In genomic region chr14:101707285-101707842, GRCh38 we compare ENCODE assay signal across 8 cellular contexts. TPM values are rescaled to one million over a fixed set of nuclear protein-coding genes. Genes with fewer than 3 reads are reported as not detected.
A peak's percentile ranks its signal among the peaks of the same experiment; 100 is the strongest.
DNase-seq lines count a peak whose midpoint lies in the region; ATAC-seq and TF ChIP-seq lines count a peak whose summit lies in the region.

No MANE protein-coding gene starts in this region.

- no peaks in the 10 kb centered on the region for H3K36me3 ChIP-seq in SK-N-MC (ENCODE audit: insufficient read depth, low read length)

- H3K4me3 Mint-ChIP-seq in activated naive CD8-positive, alpha-beta T cell: peak overlapping the region; percentile 56
- H3K4me3 Mint-ChIP-seq in progenitor cell of endocrine pancreas (ENCODE audit: low read depth): no peak overlapping the region

- DNase-seq in AG09309 (ENCODE audit: low read depth) (peak; percentile 65), NCI-H128 (lab: John Stamatoyannopoulos, UW; ENCODE audit: unreplicated experiment) (peak; percentile 80), SK-N-MC (ENCODE audit: low read depth, low spot score) (peak; percentile 80), head of caudate nucleus (peak in 30 of 42 donors; percentile 21 to 81 (median 54)), progenitor cell of endocrine pancreas (ENCODE audit: low spot score, unreplicated experiment) (peak; percentile 37)

- ATAC-seq in GM19395 (IDR thresholded peaks at IDR 0.05; ENCODE audit: unreplicated experiment) (peak; percentile 52), GM18867 (IDR thresholded peaks at IDR 0.05; ENCODE audit: unreplicated experiment) (no peak)

- no peaks in the 10 kb centered on the region for H3K9me3 Mint-ChIP-seq in activated naive CD8-positive, alpha-beta T cell (ENCODE audit: low read depth)
- no peaks in the 10 kb centered on the region for H3K9me3 Mint-ChIP-seq in progenitor cell of endocrine pancreas (ENCODE audit: low read depth)

- no peaks in the 10 kb centered on the region for H3K9me3 ChIP-seq in SK-N-MC (ENCODE audit: low read depth, low read length)

- H3K4me3 ChIP-seq in AG09309 (ENCODE audit: control insufficient read depth, low read depth, low read length) (no peak overlapping the region), SK-N-MC (no peak overlapping the region)

- TF ChIP-seq CTCF in AG09309 (IDR thresholded peaks at IDR 0.05; ENCODE audit: control insufficient read depth, insufficient read depth, low read depth, low read length, missing control alignments): peak; percentile 65
- TF ChIP-seq CTCF in progenitor cell of endocrine pancreas (IDR thresholded peaks at IDR 0.05; ENCODE audit: unreplicated experiment): peak; percentile 84

- H3K36me3 Mint-ChIP-seq in activated naive CD8-positive, alpha-beta T cell: no peaks in the 10 kb centered on the region
- no peaks in the 10 kb centered on the region for H3K36me3 Mint-ChIP-seq in progenitor cell of endocrine pancreas (ENCODE audit: insufficient read depth)

- no peak overlapping the region for H3K27ac ChIP-seq in SK-N-MC

- intact Hi-C loops in head of caudate nucleus (cut with DNase I): no loop called here

- peak overlapping the region; percentile 81 for H3K27ac Mint-ChIP-seq in activated naive CD8-positive, alpha-beta T cell
- H3K27ac Mint-ChIP-seq in progenitor cell of endocrine pancreas: no peak overlapping the region

- no peak overlapping the region for H3K9ac ChIP-seq in SK-N-MC (ENCODE audit: insufficient read length)

- peaks cover 22% of the 10 kb centered on the region for H3K4me1 Mint-ChIP-seq in activated naive CD8-positive, alpha-beta T cell (ENCODE audit: low read depth)
- no peaks in the 10 kb centered on the region for H3K4me1 Mint-ChIP-seq in progenitor cell of endocrine pancreas (ENCODE audit: low read depth)

- no peaks in the 10 kb centered on the region for H3K27me3 Mint-ChIP-seq in activated naive CD8-positive, alpha-beta T cell
- peaks cover 27% of the 10 kb centered on the region for H3K27me3 Mint-ChIP-seq in progenitor cell of endocrine pancreas

RNA-seq across cellular contexts. Expression of gene PPP2R5C, which starts 54.1 kb away (rescaled TPM):
- total RNA-seq in progenitor cell of endocrine pancreas: 106 and 120 TPM in 2 replicates
